In the genomic region with DNA sequence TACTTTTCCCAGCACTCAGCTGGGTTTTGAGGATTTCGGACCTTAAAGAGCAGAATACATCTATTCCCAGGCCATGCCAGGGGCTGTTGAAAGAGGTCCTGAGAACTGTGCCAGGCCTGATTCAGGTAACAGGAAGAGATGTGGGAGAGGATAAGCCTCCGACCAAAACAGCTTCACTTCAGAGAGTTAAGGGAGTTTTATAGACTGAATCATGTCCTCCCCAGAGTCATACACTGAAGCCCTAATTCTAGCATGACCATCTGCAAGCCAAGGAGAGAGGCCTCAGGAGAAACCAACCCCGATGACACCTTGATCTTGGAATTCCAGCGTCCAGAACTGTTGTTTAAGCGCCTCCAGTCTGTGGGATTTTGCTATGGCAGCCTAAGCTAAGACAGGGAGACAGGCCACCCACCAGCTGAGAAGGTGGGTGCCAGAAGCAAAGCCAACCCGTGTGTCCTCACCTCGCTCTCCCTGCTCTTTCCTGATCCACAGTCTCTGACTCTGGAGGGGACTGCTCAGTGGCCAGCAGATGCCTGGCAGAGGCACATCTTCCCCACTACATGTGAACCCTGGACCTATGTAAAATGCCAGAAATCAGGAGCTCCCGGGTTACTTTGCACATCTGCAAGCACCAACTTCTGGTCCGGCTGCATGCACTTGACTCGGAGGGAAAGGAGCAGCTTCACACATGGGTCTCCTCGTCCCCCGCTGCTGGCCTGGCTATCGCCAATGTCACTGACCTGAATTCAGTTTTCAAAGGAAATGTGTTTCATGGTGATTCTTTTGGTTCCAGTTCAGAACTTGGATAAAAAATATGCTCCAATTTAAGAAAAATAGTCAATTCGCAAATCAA, we compare ENCODE assay signal across 15 cellular contexts.
DNase-seq lines count a peak whose midpoint lies in the region; ATAC-seq lines count a peak whose summit lies in the region.
"Had no signal": no experiment of that assay in that cellular context is flagged by ENCODE, and none has a peak within 500 bp of the region (broad histone marks: within the 10 kb centered on the region; RNA-seq: fewer than 3 reads in every experiment).

No MANE protein-coding gene starts in this region.

- ATAC-seq in stimulated activated effector memory CD8-positive, alpha-beta T cell treated with anti-CD3 and anti-CD28 coated beads, Interleukin-12 subunit alpha, Interleukin-12 subunit beta, amount 100 ng/mL, for 72 hours: peak; percentile 50
- ATAC-seq in GM21515 (IDR thresholded peaks at IDR 0.05; ENCODE audit: unreplicated experiment) (no peak), HG02852 (IDR thresholded peaks at IDR 0.05; ENCODE audit: unreplicated experiment) (no peak)

- no peaks in the 10 kb centered on the region for H3K27me3 Mint-ChIP-seq in T-helper 1 cell treated with Interleukin-12 subunit alpha and Interleukin-12 subunit beta and Interleukin-4 antibody, amounts not matched to agents 30 μg/mL and 1 μg/mL, for 36 hours (ENCODE audit: low read depth)
- no peaks in the 10 kb centered on the region for H3K27me3 Mint-ChIP-seq in activated naive CD8-positive, alpha-beta T cell treated with anti-CD3 and anti-CD28 coated beads for 36 hours
- H3K27me3 Mint-ChIP-seq: activated B cell treated with CpG ODN at 0.5 μM for 24 hours had no signal

- H3K9me3 Mint-ChIP-seq in T-helper 1 cell treated with Interleukin-12 subunit alpha and Interleukin-12 subunit beta and Interleukin-4 antibody, amounts not matched to agents 30 μg/mL and 1 μg/mL, for 36 hours: peaks cover 6% of the 10 kb centered on the region
- peaks cover 12% of the 10 kb centered on the region for H3K9me3 Mint-ChIP-seq in activated naive CD8-positive, alpha-beta T cell treated with anti-CD3 and anti-CD28 coated beads for 36 hours
- no peaks in the 10 kb centered on the region for H3K9me3 Mint-ChIP-seq in stimulated activated effector memory CD8-positive, alpha-beta T cell treated with anti-CD3 and anti-CD28 coated beads, Interleukin-12 subunit alpha, Interleukin-12 subunit beta, amount 100 ng/mL, for 72 hours
- H3K9me3 Mint-ChIP-seq: activated B cell treated with CpG ODN at 0.5 μM for 24 hours, nephron had no signal

- DNase-seq in activated naive CD4-positive, alpha-beta T cell treated with Interleukin-2 at 50 U/mL for 16 hours: peak; percentile 11
- DNase-seq in activated naive CD4-positive, alpha-beta T cell treated with anti-CD3 and anti-CD28 coated beads, Interleukin-2, amount 50 U/mL, for 16 hours: no peak
- no peak for DNase-seq in activated naive CD8-positive, alpha-beta T cell treated with anti-CD3 and anti-CD28 coated beads for 36 hours
- DNase-seq in stimulated activated effector memory CD8-positive, alpha-beta T cell treated with anti-CD3 and anti-CD28 coated beads, Interleukin-12 subunit alpha, Interleukin-12 subunit beta, amount 100 ng/mL, for 72 hours (ENCODE audit: low spot score in 2 of 2): no peak
- DNase-seq in AG08395 (ENCODE audit: low spot score): no peak
- DNase-seq: ACHN, activated B cell treated with CpG ODN at 0.5 μM for 24 hours, COR-L47, NCI-H2081 treated with DMSO at 0.1 percent for 48 hours, NCI-H526 treated with DMSO at 0.1 percent for 48 hours, retina had no signal

- H3K4me1 Mint-ChIP-seq in T-helper 1 cell treated with Interleukin-12 subunit alpha and Interleukin-12 subunit beta and Interleukin-4 antibody, amounts not matched to agents 30 μg/mL and 1 μg/mL, for 36 hours (ENCODE audit: low read depth): peaks cover 65% of the 10 kb centered on the region
- peaks cover 76% of the 10 kb centered on the region for H3K4me1 Mint-ChIP-seq in activated naive CD8-positive, alpha-beta T cell treated with anti-CD3 and anti-CD28 coated beads for 36 hours
- peaks cover 82% of the 10 kb centered on the region for H3K4me1 Mint-ChIP-seq in stimulated activated effector memory CD8-positive, alpha-beta T cell treated with anti-CD3 and anti-CD28 coated beads, Interleukin-12 subunit alpha, Interleukin-12 subunit beta, amount 100 ng/mL, for 72 hours
- H3K4me1 Mint-ChIP-seq: nephron had no signal

- peak overlapping the region; percentile 68 for H3K4me3 Mint-ChIP-seq in T-helper 1 cell treated with Interleukin-12 subunit alpha and Interleukin-12 subunit beta and Interleukin-4 antibody, amounts not matched to agents 30 μg/mL and 1 μg/mL, for 36 hours
- peak overlapping the region; percentile 74 for H3K4me3 Mint-ChIP-seq in activated naive CD8-positive, alpha-beta T cell treated with anti-CD3 and anti-CD28 coated beads for 36 hours
- H3K4me3 Mint-ChIP-seq in stimulated activated effector memory CD8-positive, alpha-beta T cell treated with anti-CD3 and anti-CD28 coated beads, Interleukin-12 subunit alpha, Interleukin-12 subunit beta, amount 100 ng/mL, for 72 hours: peak overlapping the region; percentile 48
- H3K4me3 Mint-ChIP-seq: activated B cell treated with CpG ODN at 0.5 μM for 24 hours, nephron had no signal

- peak overlapping the region; percentile 90 for H3K27ac Mint-ChIP-seq in T-helper 1 cell treated with Interleukin-12 subunit alpha and Interleukin-12 subunit beta and Interleukin-4 antibody, amounts not matched to agents 30 μg/mL and 1 μg/mL, for 36 hours
- peak overlapping the region; percentile 93 for H3K27ac Mint-ChIP-seq in activated naive CD8-positive, alpha-beta T cell treated with anti-CD3 and anti-CD28 coated beads for 36 hours
- H3K27ac Mint-ChIP-seq in stimulated activated effector memory CD8-positive, alpha-beta T cell treated with anti-CD3 and anti-CD28 coated beads, Interleukin-12 subunit alpha, Interleukin-12 subunit beta, amount 100 ng/mL, for 72 hours: peak overlapping the region; percentile 60
- H3K27ac Mint-ChIP-seq: activated B cell treated with CpG ODN at 0.5 μM for 24 hours, nephron had no signal

- peaks cover 7% of the 10 kb centered on the region for H3K36me3 Mint-ChIP-seq in T-helper 1 cell treated with Interleukin-12 subunit alpha and Interleukin-12 subunit beta and Interleukin-4 antibody, amounts not matched to agents 30 μg/mL and 1 μg/mL, for 36 hours (ENCODE audit: low read depth)
- peaks cover 7% of the 10 kb centered on the region for H3K36me3 Mint-ChIP-seq in activated naive CD8-positive, alpha-beta T cell treated with anti-CD3 and anti-CD28 coated beads for 36 hours
- H3K36me3 Mint-ChIP-seq in stimulated activated effector memory CD8-positive, alpha-beta T cell treated with anti-CD3 and anti-CD28 coated beads, Interleukin-12 subunit alpha, Interleukin-12 subunit beta, amount 100 ng/mL, for 72 hours: no peaks in the 10 kb centered on the region
